ENCODE assay signal across 8 cellular contexts in genomic region chr13:73059460-73060250, GRCh38. TPM values are rescaled to one million over a fixed set of nuclear protein-coding genes. Genes with fewer than 3 reads are reported as not detected.
DNase-seq lines count a peak whose midpoint lies in the region; ATAC-seq and TF ChIP-seq lines count a peak whose summit lies in the region.

No MANE protein-coding gene starts in this region.

- H3K36me3 Mint-ChIP-seq in chondrocyte (ENCODE audit: low read depth): peaks cover 8% of the 10 kb centered on the region

- peak overlapping the region; percentile 59 to 72 (median 71) for H3K4me3 ChIP-seq in right lobe of liver

- H3K9me3 Mint-ChIP-seq in chondrocyte (ENCODE audit: low read depth): no peaks in the 10 kb centered on the region

- TF ChIP-seq CTCF in chondrocyte (IDR thresholded peaks at IDR 0.05): peak; percentile 64
- TF ChIP-seq CTCF in right lobe of liver (IDR thresholded peaks at IDR 0.05): peak in 2 of 4 donors; percentile 31

- H3K27ac Mint-ChIP-seq in chondrocyte (ENCODE audit: unreplicated experiment): peak overlapping the region; percentile 83

- no peak for TF ChIP-seq POLR2A in right lobe of liver (IDR thresholded peaks at IDR 0.05)

- WGBS in right lobe of liver (ENCODE audit: insufficient coverage, low coverage, low lambda C conversion rate, missing lambda C conversion rate): 2% methylated on average over 38 of the region's 68 CpGs

- H3K36me3 ChIP-seq in right lobe of liver: no peaks in the 10 kb centered on the region

- H3K27me3 ChIP-seq in right lobe of liver: peaks cover 0 to 2% of the 10 kb centered on the region in 2 donors

- no peaks in the 10 kb centered on the region for H3K4me1 ChIP-seq in right lobe of liver

- peak; percentile 64 for DNase-seq in GM03348 (ENCODE audit: low spot score)
- DNase-seq in HT1080 (ENCODE audit: low read depth): peak; percentile 50
- DNase-seq in T1000 (lab: John Stamatoyannopoulos, UW): peak; percentile 24
- DNase-seq in chondrocyte (ENCODE audit: low spot score): peak; percentile 93
- peak; percentile 72 to 82 (median 73) for DNase-seq in right lobe of liver
- DNase-seq in stimulated activated CD8-positive, alpha-beta memory T cell treated with anti-CD3 and anti-CD28 coated beads, Interleukin-15, amount 100 ng/mL, for 48 hours (ENCODE audit: low read depth in 2 of 2): peak; percentile 9 to 16
- no peak for DNase-seq in COLO829 (ENCODE audit: low spot score)

- H3K4me1 Mint-ChIP-seq in chondrocyte (ENCODE audit: low read depth): peaks cover 45% of the 10 kb centered on the region

- ATAC-seq in GM21515 (IDR thresholded peaks at IDR 0.05; ENCODE audit: unreplicated experiment) (peak; percentile 44), right lobe of liver (peak; percentile 21 to 67 (median 60))

- no peaks in the 10 kb centered on the region for H3K27me3 Mint-ChIP-seq in chondrocyte (ENCODE audit: low read depth)

- no peaks in the 10 kb centered on the region for H3K9me3 ChIP-seq in right lobe of liver

- H3K27ac ChIP-seq in right lobe of liver: peak overlapping the region in 1 of 3 donors; percentile 37

- intact Hi-C loops in right lobe of liver (cut with DNase I): no loop called here

- H3K4me3 Mint-ChIP-seq in chondrocyte (ENCODE audit: unreplicated experiment): peak overlapping the region; percentile 87

RNA-seq across cellular contexts. Expression of gene KLF5, which starts 0.8 kb away (rescaled TPM):
- 4.7 and 7.0 TPM in 2 replicates for total RNA-seq in HT1080 (2014; rRNA removed; shearing (Covaris generic))
- 5.7 and 7.4 TPM in 2 replicates for polyA plus RNA-seq in HT1080 (2015; cell fraction: cytosol; rRNA removed)
- polyA plus RNA-seq in HT1080 (2015; cell fraction: nucleus; rRNA removed): 11.5 and 12.2 TPM in 2 replicates
- total RNA-seq in chondrocyte (7.0 to 8.4 TPM (median 7.9 TPM) in 3 replicates), right lobe of liver (1 to 10 TPM in 2 of 6 experiments, under 1 TPM in 4; 0.29 to 4.2 (median 0.74) TPM)
